In genomic region chr12:54026640-54027441, GRCh38 we compare ENCODE assay signal across 20 cellular contexts. TPM values are rescaled to one million over a fixed set of nuclear protein-coding genes. Genes with fewer than 3 reads are reported as not detected.
DNase-seq lines count a peak whose midpoint lies in the region; ATAC-seq, FAIRE-seq and TF ChIP-seq lines count a peak whose summit lies in the region.
"Had no signal": no experiment of that assay in that cellular context is flagged by ENCODE, and none has a peak within 500 bp of the region (broad histone marks: within the 10 kb centered on the region; RNA-seq: fewer than 3 reads in every experiment).

No MANE protein-coding gene starts in this region.

- no peaks in the 10 kb centered on the region for H3K9me1 ChIP-seq in K562 (ENCODE audit: control insufficient read depth, insufficient read depth, low read length)

- H3K79me2 ChIP-seq in mammary epithelial cell (ENCODE audit: insufficient read depth, low read length) = peaks cover 63% of the 10 kb centered on the region
- H3K79me2 ChIP-seq in K562 (ENCODE audit: control insufficient read depth, insufficient read depth, low read length) = no peaks in the 10 kb centered on the region

- intact Hi-C loops in MCF 10A (cut with micrococcal nuclease) = no loop called here
- intact Hi-C loops in mammary epithelial cell (cut with micrococcal nuclease) = no loop called here
- intact Hi-C loops in K562 (cut with micrococcal nuclease) = no loop called here
- intact Hi-C loops in activated CD4-positive, alpha-beta memory T cell treated with anti-CD3 and anti-CD28 coated beads for 36 hours (cut with micrococcal nuclease) = no loop called here

- H3K36me3 Mint-ChIP-seq in MCF 10A (ENCODE audit: insufficient read depth, unreplicated experiment) (peaks cover 20% of the 10 kb centered on the region), nephron (ENCODE audit: low read depth) (peaks cover 7% of the 10 kb centered on the region), type B pancreatic cell (peaks cover 3% of the 10 kb centered on the region)
- H3K36me3 Mint-ChIP-seq in activated CD4-positive, alpha-beta memory T cell treated with anti-CD3 and anti-CD28 coated beads for 36 hours = no peaks in the 10 kb centered on the region
- H3K36me3 Mint-ChIP-seq: CD8-positive, alpha-beta memory T cell had no signal

- H3K9ac ChIP-seq in mammary epithelial cell (ENCODE audit: insufficient read depth, low read length) (no peak overlapping the region), K562 (ENCODE audit: insufficient read depth in 1 of 2, low read depth in 2 of 2, low read length in 2 of 2) (peak overlapping the region in 1 of 2 experiments; percentile 33; a peak in 1 of 4 replicates)

- in situ Hi-C loops in mammary epithelial cell (cut with MboI; ENCODE audit: low sequenced_read_pairs in 2 of 2) (no loop called here), K562 (cut with MboI) (loop anchor here (10.0 kb wide), 1 partner anchor 168 kb away; no protein-coding TSS in a partner anchor)

- dilution Hi-C loops in mammary epithelial cell (cut with HindIII; ENCODE audit: low sequenced_read_pairs) = no loop called here

- H3K9me3 Mint-ChIP-seq in MCF 10A (ENCODE audit: unreplicated experiment) (no peaks in the 10 kb centered on the region), nephron (no peaks in the 10 kb centered on the region), type B pancreatic cell (no peaks in the 10 kb centered on the region)
- no peaks in the 10 kb centered on the region for H3K9me3 Mint-ChIP-seq in activated CD4-positive, alpha-beta memory T cell treated with anti-CD3 and anti-CD28 coated beads for 36 hours
- H3K9me3 Mint-ChIP-seq: CD8-positive, alpha-beta memory T cell; T-helper 1 cell treated with Interleukin-12 subunit alpha and Interleukin-12 subunit beta and Interleukin-4 antibody, amounts not matched to agents 30 μg/mL and 1 μg/mL, for 36 hours had no signal

- no TSS peak for BruUV-seq in MCF 10A (replicated peaks; lab: Mats Ljungman, UMichigan)
- no TSS peak for BruUV-seq in mammary epithelial cell (replicated peaks; lab: Mats Ljungman, UMichigan)
- no TSS peak for BruUV-seq in K562 (replicated peaks; lab: Mats Ljungman, UMichigan)

- H3K27me3 Mint-ChIP-seq in MCF 10A (ENCODE audit: insufficient read depth, unreplicated experiment) (no peaks in the 10 kb centered on the region), nephron (ENCODE audit: low read depth) (peaks cover 21% of the 10 kb centered on the region), type B pancreatic cell (peaks cover 90% of the 10 kb centered on the region)
- H3K27me3 Mint-ChIP-seq in activated CD4-positive, alpha-beta memory T cell treated with anti-CD3 and anti-CD28 coated beads for 36 hours = peaks cover 73% of the 10 kb centered on the region

- DNase-seq in MCF 10A (ENCODE audit: unreplicated experiment) (no peak), mammary epithelial cell (no peak), K562 (ENCODE audit: extremely low read depth in 1 of 4, low spot score in 3 of 4) (no peak), type B pancreatic cell (ENCODE audit: extremely low spot score, unreplicated experiment) (no peak), H4 (ENCODE audit: low spot score) (no peak)
- no peak for DNase-seq in activated CD4-positive, alpha-beta memory T cell treated with anti-CD3 and anti-CD28 coated beads for 36 hours
- DNase-seq: activated gamma-delta T cell treated with Interleukin-2 at 50 U/mL for 16 hours; CD8-positive, alpha-beta memory T cell; DND-41; erythroblast; midbrain; NCI-H1092; NCI-H774; stimulated activated naive CD4-positive, alpha-beta T cell had no signal

- H3K36me3 ChIP-seq in mammary epithelial cell (ENCODE audit: insufficient read depth, low read length) = no peaks in the 10 kb centered on the region
- H3K36me3 ChIP-seq in K562 (ENCODE audit: control insufficient read depth, insufficient read depth, low read length) = peaks cover 2% of the 10 kb centered on the region; the same call in 1 of the 3 replicates

- no peak for ATAC-seq in K562
- ATAC-seq in GM18517 (IDR thresholded peaks at IDR 0.05; ENCODE audit: unreplicated experiment) = no peak
- ATAC-seq: A549 had no signal

- no peaks in the 10 kb centered on the region for H3K9me3 ChIP-seq in mammary epithelial cell (replicated peaks; ENCODE audit: insufficient read depth, low read length)
- H3K9me3 ChIP-seq in K562 (replicated peaks; ENCODE audit: control insufficient read depth, insufficient read depth, low read depth, low read length) = no peaks in the 10 kb centered on the region
- H3K9me3 ChIP-seq: A549 had no signal

- no peak overlapping the region for H3K4me2 ChIP-seq in mammary epithelial cell (ENCODE audit: insufficient read depth, low read depth, low read length)
- H3K4me2 ChIP-seq in K562 (ENCODE audit: insufficient read depth, low read length) = no peak overlapping the region

- H2AFZ ChIP-seq in mammary epithelial cell (ENCODE audit: low read depth, low read length) (no peak overlapping the region), K562 (ENCODE audit: low read depth, low read length) (no peak overlapping the region)

- H3K27ac ChIP-seq in mammary epithelial cell (ENCODE audit: insufficient read depth, low read depth, low read length) (no peak overlapping the region), K562 (ENCODE audit: extremely low read depth, low read depth, low read length) (no peak overlapping the region)
- H3K27ac ChIP-seq: coronary artery had no signal

- no peak for TF ChIP-seq POLR2A in K562 (conservative IDR thresholded peaks at IDR 0.05)

- TF ChIP-seq RAD21 in K562 (CRISPR knock-in tag; conservative IDR thresholded peaks at IDR 0.05 in 1 of 2, IDR thresholded peaks at IDR 0.05 in 1 of 2) = no peak

- H3K27me3 ChIP-seq in mammary epithelial cell (ENCODE audit: insufficient read depth, low read length) = no peaks in the 10 kb centered on the region
- H3K27me3 ChIP-seq in K562 (ENCODE audit: control insufficient read depth in 2 of 2, insufficient read depth in 2 of 2, low read length in 2 of 2) = no peaks in the 10 kb centered on the region

- FAIRE-seq in K562 (lab: Jason Lieb, UNC) = no peak
- FAIRE-seq: A549, urothelium cell line had no signal

- H4K20me1 ChIP-seq in mammary epithelial cell (ENCODE audit: insufficient read depth, low read length) = no peaks in the 10 kb centered on the region
- H4K20me1 ChIP-seq in K562 (replicated peaks; ENCODE audit: control insufficient read depth, insufficient read depth, low read length) = no peaks in the 10 kb centered on the region

- no peak for TF ChIP-seq CTCF in MCF 10A (IDR thresholded peaks at IDR 0.05; ENCODE audit: unreplicated experiment)
- TF ChIP-seq CTCF in mammary epithelial cell (conservative IDR thresholded peaks at IDR 0.05 in 1 of 2, IDR thresholded peaks at IDR 0.05 in 1 of 2; ENCODE audit: extremely low read depth in 1 of 2, insufficient read depth in 1 of 2, low read depth in 1 of 2, low read length in 2 of 2) = no peak
- TF ChIP-seq CTCF in K562 (IDR thresholded peaks at IDR 0.05 in 2 of 3, conservative IDR thresholded peaks at IDR 0.05 in 1 of 3; ENCODE audit: insufficient read depth in 2 of 3, low read depth in 1 of 3, low read length in 3 of 3) = no peak
- no peak for TF ChIP-seq CTCF in nephron (IDR thresholded peaks at IDR 0.05; ENCODE audit: unreplicated experiment in 3 of 3)
- no peak for TF ChIP-seq CTCF in type B pancreatic cell (conservative IDR thresholded peaks at IDR 0.05)

- POLR2A ChIA-PET in MCF 10A (lab: Yijun Ruan, JAX) (interaction anchor here (2.7 to 3.7 kb wide), 2 partner anchors 10 to 27 kb away, joined by 12 to 35 read pairs; partner anchors contain the start of gene HOXC9), K562 (lab: Yijun Ruan, JAX) (interaction anchor here (0.7 to 1.5 kb wide), 4 partner anchors 10 to 628 kb away, joined by 3 to 5 read pairs (median 4); no protein-coding TSS in a partner anchor)
- POLR2A ChIA-PET in activated CD4-positive, alpha-beta memory T cell treated with anti-CD3 and anti-CD28 coated beads for 36 hours (lab: Charles Lee) = no interaction called here

- no peak overlapping the region for H3K4me3 Mint-ChIP-seq in MCF 10A (ENCODE audit: unreplicated experiment)
- H3K4me3 Mint-ChIP-seq in nephron = peak overlapping the region; percentile 76 to 91 (median 88)
- peak overlapping the region; percentile 93 for H3K4me3 Mint-ChIP-seq in type B pancreatic cell
- H3K4me3 Mint-ChIP-seq in activated CD4-positive, alpha-beta memory T cell treated with anti-CD3 and anti-CD28 coated beads for 36 hours = no peak overlapping the region
- H3K4me3 Mint-ChIP-seq: CD8-positive, alpha-beta memory T cell; T-helper 1 cell treated with Interleukin-12 subunit alpha and Interleukin-12 subunit beta and Interleukin-4 antibody, amounts not matched to agents 30 μg/mL and 1 μg/mL, for 36 hours had no signal

- CTCF ChIA-PET in MCF 10A (lab: Yijun Ruan, JAX) = interaction anchor here (0.7 to 9.4 kb wide), 8 partner anchors 11 to 307 kb away, joined by 3 to 233 read pairs (median 4); partner anchors contain the start of genes HOXC8 and SMUG1
- CTCF ChIA-PET in mammary epithelial cell (lab: Charles Lee; ENCODE audit: low non-redundant PET) = interaction anchor here (0.5 kb wide), 2 partner anchors 225 to 332 kb away, joined by 7 to 35 read pairs; no protein-coding TSS in a partner anchor
- CTCF ChIA-PET in K562 (lab: Yijun Ruan, JAX; ENCODE audit: low intra/inter-chr PET ratio) = interaction anchor here (0.7 kb wide), 1 partner anchor 110 kb away, joined by 3 read pairs; no protein-coding TSS in a partner anchor
- CTCF ChIA-PET in activated CD4-positive, alpha-beta memory T cell treated with anti-CD3 and anti-CD28 coated beads for 36 hours (lab: Charles Lee) = interaction anchor here (0.7 to 2.0 kb wide), 4 partner anchors 18 to 187 kb away, joined by 3 to 7 read pairs (median 6); partner anchors contain the start of gene HOXC8

- H3K4me1 ChIP-seq in mammary epithelial cell (ENCODE audit: insufficient read depth, low read length) (peaks cover 53% of the 10 kb centered on the region), K562 (replicated peaks in 1 of 2; ENCODE audit: control insufficient read depth in 2 of 2, insufficient read depth in 2 of 2, low read length in 2 of 2) (peaks cover 3 to 26% of the 10 kb centered on the region in 2 experiments; a peak in 4 of 5 replicates)

- TF ChIP-seq EP300 in K562 (IDR thresholded peaks at IDR 0.05; ENCODE audit: low read length) = no peak

- H3K27ac Mint-ChIP-seq in MCF 10A (ENCODE audit: low read depth, unreplicated experiment) = peak overlapping the region; percentile 31
- H3K27ac Mint-ChIP-seq in nephron = peak overlapping the region; percentile 95 to 99 (median 97)
- H3K27ac Mint-ChIP-seq in type B pancreatic cell = peak overlapping the region; percentile 72
- no peak overlapping the region for H3K27ac Mint-ChIP-seq in activated CD4-positive, alpha-beta memory T cell treated with anti-CD3 and anti-CD28 coated beads for 36 hours
- H3K27ac Mint-ChIP-seq: T-helper 1 cell treated with Interleukin-12 subunit alpha and Interleukin-12 subunit beta and Interleukin-4 antibody, amounts not matched to agents 30 μg/mL and 1 μg/mL, for 36 hours had no signal

- 94% methylated on average over 14 of the region's 22 CpGs for WGBS in mammary epithelial cell (ENCODE audit: low coverage, missing lambda C conversion rate)
- WGBS in K562 (ENCODE audit: insufficient coverage, low coverage, missing lambda C conversion rate) = 69% methylated on average over 21 of the region's 22 CpGs

- H3K4me1 Mint-ChIP-seq in MCF 10A (ENCODE audit: insufficient read depth, unreplicated experiment) = peaks cover 2% of the 10 kb centered on the region
- peaks cover 91% of the 10 kb centered on the region for H3K4me1 Mint-ChIP-seq in nephron
- H3K4me1 Mint-ChIP-seq in type B pancreatic cell (ENCODE audit: unreplicated experiment) = peaks cover 44% of the 10 kb centered on the region
- H3K4me1 Mint-ChIP-seq in activated CD4-positive, alpha-beta memory T cell treated with anti-CD3 and anti-CD28 coated beads for 36 hours (ENCODE audit: low read depth) = peaks cover 12% of the 10 kb centered on the region

- H3K4me3 ChIP-seq in mammary epithelial cell (replicated peaks in 1 of 3; ENCODE audit: insufficient read depth in 1 of 3, low read depth in 2 of 3, low read length in 3 of 3) (no peak overlapping the region), K562 (no peak overlapping the region)
- H3K4me3 ChIP-seq: A549, coronary artery had no signal

RNA-seq across cellular contexts. Expression of gene HOXC6, which starts 1.4 kb away (rescaled TPM):
- 7.1 and 11.5 TPM in 2 replicates for total RNA-seq in MCF 10A (2022)
- total RNA-seq in mammary epithelial cell = 10 to 100 TPM in 1 of 2 donors, 1 to 10 TPM in 1; 1.7 to 10.9 TPM
- polyA plus RNA-seq in mammary epithelial cell = 4.2 TPM
- polyA minus RNA-seq in mammary epithelial cell = 0.57 TPM
- 7.1 and 7.3 TPM in 2 replicates for total RNA-seq in K562 (2011; cell fraction: chromatin; rRNA removed; ENCODE audit: low replicate concordance)
- 2.8 and 3.0 TPM in 2 replicates for total RNA-seq in K562 (2011; cell fraction: nucleolus; rRNA removed)
- total RNA-seq in K562 (2011; cell fraction: nucleoplasm; rRNA removed) = 3.9 and 4.4 TPM in 2 replicates
- total RNA-seq in K562 (2014; rRNA removed) = 0.73 and 1.00 TPM in 2 replicates
- 0.57 and 1.0 TPM in 2 replicates for total RNA-seq in K562 (2014; rRNA removed; fragmentation: Illumina TruSeq; extraction: Trizol)
- 1.4 TPM in 2 replicates for total RNA-seq in K562 (2015; rRNA removed; fragmentation: Illumina TruSeq; extraction: Trizol)
- total RNA-seq in K562 (2021) = 3.2 and 4.0 TPM in 2 replicates
- 2.0 and 2.8 TPM in 2 replicates for polyA plus RNA-seq in K562 (2011; rRNA removed)
- 1.5 and 1.8 TPM in 2 replicates for polyA plus RNA-seq in K562 (2011; cell fraction: cytosol; rRNA removed)
- polyA plus RNA-seq in K562 (2011; cell fraction: nucleus; rRNA removed) = 4.0 and 6.5 TPM in 2 replicates
- 2.8 and 3.8 TPM in 2 replicates for polyA plus RNA-seq in K562 (2012)
- 3.4 and 3.5 TPM in 2 replicates for polyA plus RNA-seq in K562 (2014; fragmentation: Illumina TruSeq; extraction: Trizol)
- polyA plus RNA-seq in K562 (2014; fragmentation: Nextera tagmentation; extraction: Ambion mirVana) = under 1 TPM; 0.06 to 0.13 TPM
- 2.3 and 3.5 TPM in 2 replicates for polyA plus RNA-seq in K562 (2014; rRNA removed)
- 1.2 and 1.4 TPM in 2 replicates for polyA minus RNA-seq in K562 (2011; rRNA and poly(A)+ RNA removed)
- 0.64 and 0.76 TPM in 2 replicates for polyA minus RNA-seq in K562 (2011; cell fraction: cytosol; rRNA and poly(A)+ RNA removed)
- 0.94 and 2.2 TPM in 2 replicates for polyA minus RNA-seq in K562 (2011; cell fraction: nucleus; rRNA and poly(A)+ RNA removed)
- 4.8 and 23.0 TPM in 2 replicates for total RNA-seq in type B pancreatic cell (ENCODE audit: low replicate concordance)
- total RNA-seq in H4 (2014; rRNA removed; shearing (Covaris generic)) = 0.27 TPM in 2 replicates
- not detected for total RNA-seq in activated CD4-positive, alpha-beta memory T cell treated with anti-CD3 and anti-CD28 coated beads for 36 hours
- total RNA-seq: CD8-positive, alpha-beta memory T cell had no signal
- polyA plus RNA-seq: CD8-positive, alpha-beta memory T cell had no signal

RNA-seq across cellular contexts. Expression of gene HOXC5, which starts 6.0 kb away (rescaled TPM):
- 0.74 TPM in 1 of 2 replicates, not detected in the other for total RNA-seq in MCF 10A (2022)
- total RNA-seq in mammary epithelial cell = 1 to 10 TPM in 1 of 2 donors, under 1 TPM in 1; 0.67 to 1.4 TPM
- polyA plus RNA-seq in mammary epithelial cell = 0.80 TPM
- not detected for polyA minus RNA-seq in mammary epithelial cell
- total RNA-seq in K562 (2011; cell fraction: chromatin; rRNA removed; ENCODE audit: low replicate concordance) = 1.7 and 1.9 TPM in 2 replicates
- 0.83 and 0.92 TPM in 2 replicates for total RNA-seq in K562 (2011; cell fraction: nucleolus; rRNA removed)
- total RNA-seq in K562 (2011; cell fraction: nucleoplasm; rRNA removed) = 0.44 and 1.3 TPM in 2 replicates
- total RNA-seq in K562 (2014; rRNA removed) = 0.18 and 0.53 TPM in 2 replicates
- total RNA-seq in K562 (2014; rRNA removed; fragmentation: Illumina TruSeq; extraction: Trizol) = not detected in 2 replicates
- total RNA-seq in K562 (2015; rRNA removed; fragmentation: Illumina TruSeq; extraction: Trizol) = 0.14 TPM in 1 of 2 replicates, not detected in the other
- total RNA-seq in K562 (2021) = 0.31 and 0.40 TPM in 2 replicates
- polyA plus RNA-seq in K562 (2011; rRNA removed) = not detected in 2 replicates
- not detected in 2 replicates for polyA plus RNA-seq in K562 (2011; cell fraction: cytosol; rRNA removed)
- polyA plus RNA-seq in K562 (2011; cell fraction: nucleus; rRNA removed) = 0.07 and 0.46 TPM in 2 replicates
- polyA plus RNA-seq in K562 (2012) = 0.11 TPM in 1 of 2 replicates, not detected in the other
- polyA plus RNA-seq in K562 (2014; fragmentation: Illumina TruSeq; extraction: Trizol) = 0.10 TPM in 1 of 2 replicates, not detected in the other
- polyA plus RNA-seq in K562 (2014; fragmentation: Nextera tagmentation; extraction: Ambion mirVana) = not detected
- 0.44 TPM in 1 of 2 replicates, not detected in the other for polyA plus RNA-seq in K562 (2014; rRNA removed)
- polyA minus RNA-seq in K562 (2011; rRNA and poly(A)+ RNA removed) = not detected in 2 replicates
- polyA minus RNA-seq in K562 (2011; cell fraction: cytosol; rRNA and poly(A)+ RNA removed) = not detected in 2 replicates
- polyA minus RNA-seq in K562 (2011; cell fraction: nucleus; rRNA and poly(A)+ RNA removed) = 0.22 and 0.40 TPM in 2 replicates
- 1.9 and 56.9 TPM in 2 replicates for total RNA-seq in type B pancreatic cell (ENCODE audit: low replicate concordance)
- total RNA-seq in H4 (2014; rRNA removed; shearing (Covaris generic)) = not detected in 2 replicates
- not detected for total RNA-seq in activated CD4-positive, alpha-beta memory T cell treated with anti-CD3 and anti-CD28 coated beads for 36 hours
- total RNA-seq: CD8-positive, alpha-beta memory T cell had no signal
- polyA plus RNA-seq: CD8-positive, alpha-beta memory T cell had no signal

RNA-seq across cellular contexts. Expression of gene HOXC8, which starts 18.1 kb away (rescaled TPM):
- total RNA-seq in MCF 10A (2022) (6.0 and 6.9 TPM in 2 replicates), mammary epithelial cell (1 to 10 TPM; 2.3 to 7.9 TPM), K562 (2014; rRNA removed) (0.32 and 0.57 TPM in 2 replicates), K562 (2014; rRNA removed; fragmentation: Illumina TruSeq; extraction: Trizol) (0.62 and 0.80 TPM in 2 replicates), K562 (2015; rRNA removed; fragmentation: Illumina TruSeq; extraction: Trizol) (0.53 and 0.76 TPM in 2 replicates), K562 (2021) (0.72 and 0.95 TPM in 2 replicates), type B pancreatic cell (ENCODE audit: low replicate concordance) (0.77 and 1.5 TPM in 2 replicates)
- polyA plus RNA-seq in mammary epithelial cell (4.3 TPM), K562 (2011; rRNA removed) (0.57 TPM in 2 replicates), K562 (2014; fragmentation: Illumina TruSeq; extraction: Trizol) (1.3 and 1.4 TPM in 2 replicates), K562 (2014; fragmentation: Nextera tagmentation; extraction: Ambion mirVana) (under 1 TPM; 0.20 to 0.21 TPM), K562 (2014; rRNA removed) (0.94 and 1.1 TPM in 2 replicates)
- polyA minus RNA-seq in mammary epithelial cell = 3.2 TPM
- 6.6 and 8.3 TPM in 2 replicates for total RNA-seq in K562 (2011; cell fraction: chromatin; rRNA removed; ENCODE audit: low replicate concordance)
- total RNA-seq in K562 (2011; cell fraction: nucleolus; rRNA removed) = 2.4 and 3.2 TPM in 2 replicates
- total RNA-seq in K562 (2011; cell fraction: nucleoplasm; rRNA removed) = 2.1 and 2.4 TPM in 2 replicates
- 0.29 and 0.31 TPM in 2 replicates for polyA plus RNA-seq in K562 (2011; cell fraction: cytosol; rRNA removed)
- polyA plus RNA-seq in K562 (2011; cell fraction: nucleus; rRNA removed) = 1.9 and 3.0 TPM in 2 replicates
- polyA plus RNA-seq in K562 (2012) = 0.62 and 1.4 TPM in 2 replicates
- polyA minus RNA-seq in K562 (2011; rRNA and poly(A)+ RNA removed) = 0.11 and 0.42 TPM in 2 replicates
- polyA minus RNA-seq in K562 (2011; cell fraction: cytosol; rRNA and poly(A)+ RNA removed) = not detected in 2 replicates
- 0.81 and 0.89 TPM in 2 replicates for polyA minus RNA-seq in K562 (2011; cell fraction: nucleus; rRNA and poly(A)+ RNA removed)
- total RNA-seq in H4 (2014; rRNA removed; shearing (Covaris generic)) = 0.45 TPM in 1 of 2 replicates, not detected in the other
- not detected for total RNA-seq in activated CD4-positive, alpha-beta memory T cell treated with anti-CD3 and anti-CD28 coated beads for 36 hours
- total RNA-seq: CD8-positive, alpha-beta memory T cell had no signal
- polyA plus RNA-seq: CD8-positive, alpha-beta memory T cell had no signal

RNA-seq across cellular contexts. Expression of gene HOXC4, which starts 26.8 kb away (rescaled TPM):
- total RNA-seq in MCF 10A (2022) (1.7 and 1.8 TPM in 2 replicates), mammary epithelial cell (10 to 100 TPM in 1 of 2 donors, under 1 TPM in 1; 0.83 to 11.9 TPM), K562 (2014; rRNA removed) (0.41 and 0.50 TPM in 2 replicates), K562 (2014; rRNA removed; fragmentation: Illumina TruSeq; extraction: Trizol) (0.25 and 0.41 TPM in 2 replicates), K562 (2015; rRNA removed; fragmentation: Illumina TruSeq; extraction: Trizol) (0.30 and 0.58 TPM in 2 replicates), K562 (2021) (0.75 and 1.1 TPM in 2 replicates), type B pancreatic cell (ENCODE audit: low replicate concordance) (6.7 and 47.9 TPM in 2 replicates)
- polyA plus RNA-seq in mammary epithelial cell (2.4 TPM), K562 (2011; rRNA removed) (0.38 and 0.73 TPM in 2 replicates), K562 (2014; fragmentation: Illumina TruSeq; extraction: Trizol) (0.36 and 0.71 TPM in 2 replicates), K562 (2014; fragmentation: Nextera tagmentation; extraction: Ambion mirVana) (under 1 TPM in 1 of 2 experiments, not detected in 1; 0.06 TPM), K562 (2014; rRNA removed) (0.70 and 1.5 TPM in 2 replicates)
- polyA minus RNA-seq in mammary epithelial cell = 4.0 TPM
- 0.40 and 0.51 TPM in 2 replicates for total RNA-seq in K562 (2011; cell fraction: chromatin; rRNA removed; ENCODE audit: low replicate concordance)
- 0.50 TPM in 1 of 2 replicates, not detected in the other for total RNA-seq in K562 (2011; cell fraction: nucleolus; rRNA removed)
- 0.53 TPM in 1 of 2 replicates, not detected in the other for total RNA-seq in K562 (2011; cell fraction: nucleoplasm; rRNA removed)
- polyA plus RNA-seq in K562 (2011; cell fraction: cytosol; rRNA removed) = 0.27 and 0.48 TPM in 2 replicates
- 1.7 and 2.0 TPM in 2 replicates for polyA plus RNA-seq in K562 (2011; cell fraction: nucleus; rRNA removed)
- polyA plus RNA-seq in K562 (2012) = 0.79 and 1.2 TPM in 2 replicates
- not detected in 2 replicates for polyA minus RNA-seq in K562 (2011; rRNA and poly(A)+ RNA removed)
- not detected in 2 replicates for polyA minus RNA-seq in K562 (2011; cell fraction: cytosol; rRNA and poly(A)+ RNA removed)
- polyA minus RNA-seq in K562 (2011; cell fraction: nucleus; rRNA and poly(A)+ RNA removed) = 0.44 TPM in 1 of 2 replicates, not detected in the other
- total RNA-seq in H4 (2014; rRNA removed; shearing (Covaris generic)) = 0.37 and 1.9 TPM in 2 replicates
- under 1 TPM in 1 of 2 experiments, not detected in 1; 0.17 TPM for total RNA-seq in activated CD4-positive, alpha-beta memory T cell treated with anti-CD3 and anti-CD28 coated beads for 36 hours

RNA-seq across cellular contexts. Expression of gene HOXC9, which starts 26.9 kb away (rescaled TPM):
- total RNA-seq in MCF 10A (2022) (5.2 and 6.0 TPM in 2 replicates), mammary epithelial cell (1 to 10 TPM; 3.2 to 9.4 TPM), K562 (2014; rRNA removed) (10.5 and 13.9 TPM in 2 replicates), K562 (2014; rRNA removed; fragmentation: Illumina TruSeq; extraction: Trizol) (5.7 and 8.0 TPM in 2 replicates), K562 (2015; rRNA removed; fragmentation: Illumina TruSeq; extraction: Trizol) (10.4 and 10.9 TPM in 2 replicates), K562 (2021) (9.3 and 9.9 TPM in 2 replicates), type B pancreatic cell (ENCODE audit: low replicate concordance) (0.27 and 0.36 TPM in 2 replicates)
- polyA plus RNA-seq in mammary epithelial cell (2.9 TPM), K562 (2011; rRNA removed) (1.1 and 1.7 TPM in 2 replicates), K562 (2014; fragmentation: Illumina TruSeq; extraction: Trizol) (8.8 and 9.9 TPM in 2 replicates), K562 (2014; fragmentation: Nextera tagmentation; extraction: Ambion mirVana) (1 to 10 TPM; 1.9 to 2.2 TPM), K562 (2014; rRNA removed) (5.1 and 10.4 TPM in 2 replicates)
- polyA minus RNA-seq in mammary epithelial cell = 4.2 TPM
- total RNA-seq in K562 (2011; cell fraction: chromatin; rRNA removed; ENCODE audit: low replicate concordance) = 7.4 and 10.3 TPM in 2 replicates
- 2.7 and 2.9 TPM in 2 replicates for total RNA-seq in K562 (2011; cell fraction: nucleolus; rRNA removed)
- 2.9 and 3.5 TPM in 2 replicates for total RNA-seq in K562 (2011; cell fraction: nucleoplasm; rRNA removed)
- polyA plus RNA-seq in K562 (2011; cell fraction: cytosol; rRNA removed) = 3.4 and 8.0 TPM in 2 replicates
- polyA plus RNA-seq in K562 (2011; cell fraction: nucleus; rRNA removed) = 6.2 and 13.4 TPM in 2 replicates
- 8.6 and 12.0 TPM in 2 replicates for polyA plus RNA-seq in K562 (2012)
- 0.57 and 1.2 TPM in 2 replicates for polyA minus RNA-seq in K562 (2011; rRNA and poly(A)+ RNA removed)
- polyA minus RNA-seq in K562 (2011; cell fraction: cytosol; rRNA and poly(A)+ RNA removed) = 1.7 and 2.6 TPM in 2 replicates
- 1.8 and 1.9 TPM in 2 replicates for polyA minus RNA-seq in K562 (2011; cell fraction: nucleus; rRNA and poly(A)+ RNA removed)
- total RNA-seq in H4 (2014; rRNA removed; shearing (Covaris generic)) = 2.4 and 5.6 TPM in 2 replicates
- total RNA-seq in activated CD4-positive, alpha-beta memory T cell treated with anti-CD3 and anti-CD28 coated beads for 36 hours = not detected
- total RNA-seq: CD8-positive, alpha-beta memory T cell had no signal
- polyA plus RNA-seq: CD8-positive, alpha-beta memory T cell had no signal

Comparison
In these comparisons a context has a peak if more than half of its experiments do, and no peak if none do; other contexts are left out.
1. H3K4me3 Mint-ChIP-seq: peak in nephron (3 of 3) and type B pancreatic cell (single experiment); none in MCF 10A (single experiment) and activated CD4-positive, alpha-beta memory T cell treated with anti-CD3 and anti-CD28 coated beads for 36 hours (single experiment).